Comparison of ENCODE assay signal across 22 cellular contexts in genomic region chr15:29704950-29705597, GRCh38.
"Had no signal": no experiment of that assay in that cellular context is flagged by ENCODE, and none has a peak within 500 bp of the region (broad histone marks: within the 10 kb centered on the region; RNA-seq: fewer than 3 reads in every experiment).

No MANE protein-coding gene starts in this region.

- H3K9me3 ChIP-seq: ascending aorta, body of pancreas had no signal

- H3K27me3 ChIP-seq: ascending aorta, body of pancreas had no signal

- DNase-seq: activated B cell treated with CpG ODN at 0.5 μM for 24 hours; activated CD4-positive, alpha-beta memory T cell treated with anti-CD3 and anti-CD28 coated beads for 36 hours; activated CD4-positive, alpha-beta T cell treated with anti-CD3 and anti-CD28 coated beads, Interleukin-2, amount 10 ng/mL, durations not matched to agents 7 days and 5 days; activated CD8-positive, alpha-beta memory T cell treated with anti-CD3 and anti-CD28 coated beads for 24 hours; activated effector memory CD4-positive, alpha-beta T cell treated with anti-CD3 and anti-CD28 coated beads, Interleukin-2, amount 50 U/mL, for 16 hours; activated naive CD4-positive, alpha-beta T cell treated with Interleukin-2 at 50 U/mL for 16 hours; activated naive CD8-positive, alpha-beta T cell treated with anti-CD3 and anti-CD28 coated beads, Interleukin-2, amount 50 U/mL, for 24 hours; activated T-cell treated with anti-CD3 and anti-CD28 coated beads, Interleukin-2, amount 50 U/mL, for 4 hours; amniotic stem cell; body of pancreas; Kasumi-1; KBM-7; NCI-H1105 treated with DMSO at 0.1 percent for 48 hours; NCI-H146; NCI-H1930; NCI-H345; NCI-H510A; NCI-H526 treated with DMSO at 0.1 percent for 48 hours; NCI-H82; PC-3; SHP77 treated with DMSO at 0.1 percent for 48 hours had no signal

- H3K27ac ChIP-seq: ascending aorta, body of pancreas had no signal

- H3K4me3 ChIP-seq: ascending aorta, body of pancreas had no signal
